In the genomic region with DNA sequence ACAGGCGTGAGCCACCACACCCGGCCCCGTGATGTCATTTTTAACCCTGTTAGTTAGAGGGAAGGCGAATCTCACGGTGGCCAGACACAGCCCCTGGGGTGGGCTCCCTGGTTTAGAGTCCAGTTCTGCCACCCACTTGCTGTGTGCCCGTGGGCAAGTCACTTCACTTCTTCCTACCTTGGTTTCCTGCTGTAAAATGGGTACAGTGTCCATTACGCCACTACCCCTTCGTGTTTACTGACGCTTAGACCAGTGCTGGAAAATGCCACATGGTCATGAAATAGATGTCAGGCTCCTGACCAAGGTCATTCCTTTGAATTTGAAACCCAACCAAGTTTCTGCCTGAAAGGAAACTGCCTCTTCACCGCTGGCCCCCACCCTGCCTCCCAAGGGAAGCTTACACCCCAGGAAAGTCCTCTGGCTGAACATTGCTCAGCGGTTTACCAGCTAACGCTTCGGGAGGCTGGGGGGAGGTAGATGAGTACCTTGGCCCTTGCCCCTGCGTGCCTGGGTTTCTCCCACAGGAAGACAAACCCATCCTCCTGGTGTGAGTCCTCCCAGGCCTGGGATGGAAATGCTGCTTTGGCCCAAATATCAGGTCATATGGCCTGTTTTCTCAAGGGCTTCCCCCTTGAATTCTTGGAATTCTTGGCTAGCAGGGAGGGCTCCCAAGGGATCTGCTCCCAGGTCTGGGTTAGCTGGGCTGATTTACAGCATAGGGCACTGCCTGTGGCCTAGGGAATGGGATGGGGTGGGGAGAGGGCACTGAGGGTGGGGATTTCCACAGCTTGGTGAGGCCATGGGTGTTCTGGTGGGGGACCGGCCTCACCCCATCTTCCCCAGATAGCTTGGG, we compare ENCODE assay signal across 15 cellular contexts. TPM values are rescaled to one million over a fixed set of nuclear protein-coding genes. Genes with fewer than 3 reads are reported as not detected.
DNase-seq lines count a peak whose midpoint lies in the region; ATAC-seq, FAIRE-seq and TF ChIP-seq lines count a peak whose summit lies in the region.
"Had no signal": no experiment of that assay in that cellular context is flagged by ENCODE, and none has a peak within 500 bp of the region (broad histone marks: within the 10 kb centered on the region; RNA-seq: fewer than 3 reads in every experiment).

No MANE protein-coding gene starts in this region.

- H3K36me3 Mint-ChIP-seq in activated CD4-positive, alpha-beta T cell treated with anti-CD3 and anti-CD28 coated beads for 36 hours (ENCODE audit: low read depth), result peaks cover 2% of the 10 kb centered on the region

- H3K4me1 Mint-ChIP-seq in activated CD4-positive, alpha-beta T cell treated with anti-CD3 and anti-CD28 coated beads for 36 hours, result peaks cover 3% of the 10 kb centered on the region
- H3K4me1 Mint-ChIP-seq: memory B cell had no signal

- no peak overlapping the region for H3K4me2 ChIP-seq in IMR-90 (ENCODE audit: low read depth, low read length)

- no peak overlapping the region for H2AK5ac ChIP-seq in IMR-90 (ENCODE audit: low read depth, low read length)

- H4K91ac ChIP-seq in IMR-90 (ENCODE audit: insufficient read depth, low read depth, low read length), result no peak overlapping the region

- in situ Hi-C loops in IMR-90 (cut with MboI; ENCODE audit: low sequenced_read_pairs), result no loop called here

- H2BK5ac ChIP-seq in IMR-90 (ENCODE audit: low read depth, low read length, poor library complexity, severe bottlenecking), result no peak overlapping the region

- no peak overlapping the region for H2BK120ac ChIP-seq in IMR-90 (ENCODE audit: low read depth, low read length)

- peaks cover 3% of the 10 kb centered on the region for H3K27me3 Mint-ChIP-seq in activated CD4-positive, alpha-beta T cell treated with anti-CD3 and anti-CD28 coated beads for 36 hours
- H3K27me3 Mint-ChIP-seq: memory B cell had no signal

- H3K56ac ChIP-seq in IMR-90 (ENCODE audit: extremely low read depth, insufficient read depth, low read length), result no peak overlapping the region

- no peak overlapping the region for H4K8ac ChIP-seq in IMR-90 (ENCODE audit: low read depth in 2 of 2, low read length in 2 of 2)

- peak; percentile 48 for FAIRE-seq in urothelium cell line (lab: Jason Lieb, UNC)

- no peak for TF ChIP-seq POLR2A in IMR-90 (IDR thresholded peaks at IDR 0.05; ENCODE audit: low read depth, low read length)

- no peak for TF ChIP-seq RAD21 in IMR-90 (IDR thresholded peaks at IDR 0.05; ENCODE audit: low read length)
- no peak for TF ChIP-seq RAD21 in liver (IDR thresholded peaks at IDR 0.05)

- H3K18ac ChIP-seq in IMR-90 (ENCODE audit: low read depth, low read length), result no peak overlapping the region

- WGBS in IMR-90 (ENCODE audit: extremely low coverage in 2 of 2, insufficient read length in 1 of 2), 2 experiments, result 64% methylated on average over 8 of the region's 15 CpGs; no CpG with 5 or more reads in 1 of the 2 experiments
- 84% methylated on average over 15 of the region's 15 CpGs for WGBS in liver

- no peak overlapping the region for H4K5ac ChIP-seq in IMR-90 (ENCODE audit: low read depth, low read length)

- H3K23ac ChIP-seq in IMR-90 (ENCODE audit: low read depth, low read length), result no peak overlapping the region

- TF ChIP-seq CTCF in IMR-90 (conservative IDR thresholded peaks at IDR 0.05; ENCODE audit: low read depth, low read length) (no peak), liver (IDR thresholded peaks at IDR 0.05; ENCODE audit: low read depth, low read length, missing input control) (no peak)

- intact Hi-C loops in IMR-90 (cut with micrococcal nuclease), result no loop called here
- intact Hi-C loops in activated CD4-positive, alpha-beta T cell treated with anti-CD3 and anti-CD28 coated beads for 36 hours (cut with DNase I, micrococcal nuclease), result no loop called here

- no peaks in the 10 kb centered on the region for H3K36me3 ChIP-seq in IMR-90 (ENCODE audit: control insufficient read depth, insufficient read depth, low read length)
- H3K36me3 ChIP-seq in liver (ENCODE audit: control insufficient read depth in 4 of 4, insufficient read depth in 3 of 4, low read depth in 1 of 4, low read length in 3 of 4), result peaks cover 0 to 1% (median 0%) of the 10 kb centered on the region in 4 donors

- H3K9me1 ChIP-seq in IMR-90 (ENCODE audit: insufficient read depth, low read length), result no peaks in the 10 kb centered on the region

- ATAC-seq in IMR-90 (ENCODE audit: low read depth), result peak; percentile 72
- peak; percentile 23 for ATAC-seq in esophagus mucosa
- ATAC-seq in stimulated activated naive CD8-positive, alpha-beta T cell treated with anti-CD3 and anti-CD28 coated beads, Interleukin-15, Interleukin-2, amounts not matched to agents 100 U/mL and 50 U/mL, for 24 hours, result no peak
- no peak for ATAC-seq in activated CD4-positive, alpha-beta T cell treated with anti-CD3 and anti-CD28 coated beads for 36 hours

- no peak overlapping the region for H3K4me3 Mint-ChIP-seq in activated CD4-positive, alpha-beta T cell treated with anti-CD3 and anti-CD28 coated beads for 36 hours
- H3K4me3 Mint-ChIP-seq: memory B cell had no signal

- H3K4me3 ChIP-seq in IMR-90 (ENCODE audit: insufficient read depth, low read depth, low read length) (no peak overlapping the region), liver (ENCODE audit: low read depth in 1 of 3, low read length in 3 of 3) (no peak overlapping the region)

- no peak overlapping the region for H3K14ac ChIP-seq in IMR-90 (replicated peaks; ENCODE audit: low read depth, low read length)

- H3K27ac Mint-ChIP-seq in activated CD4-positive, alpha-beta T cell treated with anti-CD3 and anti-CD28 coated beads for 36 hours, result no peak overlapping the region
- H3K27ac Mint-ChIP-seq: memory B cell had no signal

- H2AK9ac ChIP-seq in IMR-90 (replicated peaks; ENCODE audit: low read depth, low read length, poor library complexity), result no peak overlapping the region

- H3K9me3 ChIP-seq in IMR-90 (ENCODE audit: control insufficient read depth, insufficient read depth, low read length) (peaks cover 19% of the 10 kb centered on the region), liver (ENCODE audit: control insufficient read depth in 4 of 4, low read length in 3 of 4) (peaks cover 5 to 16% (median 11%) of the 10 kb centered on the region in 4 donors)

- no peaks in the 10 kb centered on the region for H3K79me1 ChIP-seq in IMR-90 (ENCODE audit: low read depth in 1 of 2, low read length in 2 of 2)

- CTCF ChIA-PET in IMR-90 (lab: Yijun Ruan, JAX), result no interaction called here
- CTCF ChIA-PET in activated CD4-positive, alpha-beta T cell treated with anti-CD3 and anti-CD28 coated beads for 36 hours (lab: Charles Lee), result no interaction called here

- H3K27me3 ChIP-seq in IMR-90 (ENCODE audit: control insufficient read depth, insufficient read depth, low read length) (peaks cover 15% of the 10 kb centered on the region), liver (ENCODE audit: control insufficient read depth in 4 of 4, insufficient read depth in 4 of 4, low read length in 3 of 4) (no peaks in the 10 kb centered on the region)

- peak; percentile 28 for DNase-seq in IMR-90
- DNase-seq in urothelium cell line (ENCODE audit: low spot score), result peak; percentile 82
- DNase-seq in stimulated activated naive CD8-positive, alpha-beta T cell treated with anti-CD3 and anti-CD28 coated beads, Interleukin-15, Interleukin-2, amounts not matched to agents 100 U/mL and 50 U/mL, for 24 hours, result no peak
- no peak for DNase-seq in GDM1 (lab: John Stamatoyannopoulos, UW)
- no peak for DNase-seq in activated CD4-positive, alpha-beta T cell treated with anti-CD3 and anti-CD28 coated beads for 36 hours
- DNase-seq: activated naive CD4-positive, alpha-beta T cell treated with Interleukin-2 at 50 U/mL for 16 hours; DND-41; effector memory CD4-positive, alpha-beta T cell; NCI-H1930; SHP77; stimulated activated naive CD4-positive, alpha-beta T cell had no signal

- no peak overlapping the region for H3K4ac ChIP-seq in IMR-90 (ENCODE audit: low read depth, low read length)

- POLR2A ChIA-PET in IMR-90 (lab: Charles Lee; ENCODE audit: unreplicated experiment), result no interaction called here
- POLR2A ChIA-PET in activated CD4-positive, alpha-beta T cell treated with anti-CD3 and anti-CD28 coated beads for 36 hours (lab: Charles Lee), result no interaction called here

- H4K20me1 ChIP-seq in IMR-90 (ENCODE audit: insufficient read depth, low read length), result no peaks in the 10 kb centered on the region

- no peak overlapping the region for H2BK20ac ChIP-seq in IMR-90 (ENCODE audit: low read depth, low read length)

- H2AFZ ChIP-seq in IMR-90 (replicated peaks; ENCODE audit: low read length, poor library complexity), result no peak overlapping the region

- H3K9me3 Mint-ChIP-seq in activated CD4-positive, alpha-beta T cell treated with anti-CD3 and anti-CD28 coated beads for 36 hours (ENCODE audit: low read depth), result peaks cover 16% of the 10 kb centered on the region

- no peak overlapping the region for H2BK15ac ChIP-seq in IMR-90 (ENCODE audit: low read depth, low read length)

- no TSS peak for BruUV-seq in IMR-90 (replicated peaks; lab: Mats Ljungman, UMichigan)

- H3K4me1 ChIP-seq in IMR-90 (ENCODE audit: control insufficient read depth, insufficient read depth, low read length), result peaks cover 3% of the 10 kb centered on the region; the same call in 1 of the 2 replicates
- peaks cover 0 to 3% (median 0%) of the 10 kb centered on the region in 4 donors for H3K4me1 ChIP-seq in liver (ENCODE audit: control insufficient read depth in 4 of 4, insufficient read depth in 4 of 4, low read length in 3 of 4)

- H3K27ac ChIP-seq in IMR-90 (ENCODE audit: insufficient read depth, low read length) (no peak overlapping the region), liver (ENCODE audit: low read depth in 1 of 2, low read length in 2 of 2) (no peak overlapping the region)

- no peak overlapping the region for H3K9ac ChIP-seq in IMR-90 (ENCODE audit: low read depth, low read length)
- no peak overlapping the region for H3K9ac ChIP-seq in liver (ENCODE audit: low read depth in 1 of 2, low read length in 2 of 2)

- dilution Hi-C loops in IMR-90 (cut with HindIII; ENCODE audit: low sequenced_read_pairs, unreplicated experiment), result no loop called here

RNA-seq across cellular contexts. Expression of a gene that starts 7.6 kb away (rescaled TPM):
- not detected in 2 replicates for total RNA-seq in IMR-90 (2012; rRNA removed)
- polyA plus RNA-seq in IMR-90 (2012; rRNA removed), result not detected in 2 replicates
- not detected in 2 replicates for polyA plus RNA-seq in IMR-90 (2012; cell fraction: cytosol; rRNA removed)
- 0.10 TPM in 1 of 2 replicates, not detected in the other for polyA plus RNA-seq in IMR-90 (2012; cell fraction: nucleus; rRNA removed; ENCODE audit: low replicate concordance)
- total RNA-seq in esophagus mucosa, result not detected
- not detected for total RNA-seq in liver
- not detected for polyA plus RNA-seq in liver
- not detected for total RNA-seq in activated CD4-positive, alpha-beta T cell treated with anti-CD3 and anti-CD28 coated beads for 36 hours
- total RNA-seq: H4 had no signal

RNA-seq across cellular contexts. Expression of a gene that starts 18.3 kb away (rescaled TPM):
- 11.4 and 14.5 TPM in 2 replicates for total RNA-seq in IMR-90 (2012; rRNA removed)
- polyA plus RNA-seq in IMR-90 (2012; rRNA removed), result 10.2 and 11.2 TPM in 2 replicates
- polyA plus RNA-seq in IMR-90 (2012; cell fraction: cytosol; rRNA removed), result 9.9 and 24.8 TPM in 2 replicates
- 16.2 and 25.0 TPM in 2 replicates for polyA plus RNA-seq in IMR-90 (2012; cell fraction: nucleus; rRNA removed; ENCODE audit: low replicate concordance)
- 116 TPM for total RNA-seq in esophagus mucosa
- 100 to 1,000 TPM in 1 of 2 donors, 10 to 100 TPM in 1; 62.6 to 146 TPM for total RNA-seq in liver
- 100 to 1,000 TPM; 170 to 185 TPM for polyA plus RNA-seq in liver
- 10 to 100 TPM; 33.3 to 34.6 TPM for total RNA-seq in activated CD4-positive, alpha-beta T cell treated with anti-CD3 and anti-CD28 coated beads for 36 hours

Comparison
In these comparisons a context has a peak if more than half of its experiments do, and no peak if none do; other contexts are left out.
1. ATAC-seq: peak in IMR-90 (single experiment) and esophagus mucosa (single experiment); none in stimulated activated naive CD8-positive, alpha-beta T cell treated with anti-CD3 and anti-CD28 coated beads, Interleukin-15, Interleukin-2, amounts not matched to agents 100 U/mL and 50 U/mL, for 24 hours (single experiment) and activated CD4-positive, alpha-beta T cell treated with anti-CD3 and anti-CD28 coated beads for 36 hours (single experiment).
2. DNase-seq: peak in IMR-90 (single experiment) and urothelium cell line (single experiment); none in stimulated activated naive CD8-positive, alpha-beta T cell treated with anti-CD3 and anti-CD28 coated beads, Interleukin-15, Interleukin-2, amounts not matched to agents 100 U/mL and 50 U/mL, for 24 hours (single experiment), GDM1 (single experiment) and activated CD4-positive, alpha-beta T cell treated with anti-CD3 and anti-CD28 coated beads for 36 hours (single experiment).